ENCODE assay signal across 15 cellular contexts in genomic region chr12:45794422-45794821, GRCh38.
"Had no signal": no experiment of that assay in that cellular context is flagged by ENCODE, and none has a peak within 500 bp of the region (broad histone marks: within the 10 kb centered on the region; RNA-seq: fewer than 3 reads in every experiment).

No MANE protein-coding gene starts in this region.

- H3K27ac ChIP-seq: brain microvascular endothelial cell, foreskin keratinocyte, lower lobe of right lung, parathyroid adenoma, tibial artery had no signal

- H3K9me3 ChIP-seq: lower lobe of right lung, tibial artery had no signal

- H3K27me3 Mint-ChIP-seq: activated naive CD8-positive, alpha-beta T cell treated with anti-CD3 and anti-CD28 coated beads for 36 hours; central memory CD8-positive, alpha-beta T cell; naive thymus-derived CD4-positive, alpha-beta T cell; stimulated activated naive B cell treated with anti-CD40 and anti-IgM and Interleukin-4, amounts not matched to agents 10 μg/mL and 1 μg/mL and 100 μg/mL, for 72 hours had no signal

- H3K4me1 ChIP-seq: foreskin keratinocyte, parathyroid adenoma had no signal

- H3K36me3 ChIP-seq: brain microvascular endothelial cell, lower lobe of right lung, tibial artery had no signal

- H3K4me3 Mint-ChIP-seq: activated naive CD8-positive, alpha-beta T cell treated with anti-CD3 and anti-CD28 coated beads for 36 hours; activated T-helper 1 cell treated with anti-CD3 and anti-CD28 coated beads, Interleukin-12 subunit alpha, Interleukin-12 subunit beta, Interleukin-2, Interleukin-4 antibody, amounts not matched to agents 30 ng/mL and 10 ng/mL and 1 ng/mL, durations not matched to agents 14 hours and 24 hours and 36 hours; central memory CD8-positive, alpha-beta T cell; naive thymus-derived CD4-positive, alpha-beta T cell; stimulated activated naive B cell treated with anti-CD40 and anti-IgM and Interleukin-4, amounts not matched to agents 10 μg/mL and 1 μg/mL and 100 μg/mL, for 72 hours had no signal

- H3K9me3 Mint-ChIP-seq: activated T-helper 1 cell treated with anti-CD3 and anti-CD28 coated beads, Interleukin-12 subunit alpha, Interleukin-12 subunit beta, Interleukin-2, Interleukin-4 antibody, amounts not matched to agents 30 ng/mL and 10 ng/mL and 1 ng/mL, durations not matched to agents 14 hours and 24 hours and 36 hours; central memory CD8-positive, alpha-beta T cell; naive thymus-derived CD4-positive, alpha-beta T cell had no signal

- H3K4me3 ChIP-seq: lower lobe of right lung, tibial artery had no signal

- H3K9ac ChIP-seq: parathyroid adenoma had no signal

- DNase-seq: activated naive CD8-positive, alpha-beta T cell treated with anti-CD3 and anti-CD28 coated beads for 36 hours; brain microvascular endothelial cell; cortex of kidney; effector CD8-positive, alpha-beta T cell; foreskin keratinocyte; glutamatergic neuron; hypothalamus; lower lobe of right lung; naive thymus-derived CD4-positive, alpha-beta T cell; stimulated activated CD4-positive, alpha-beta T cell treated with anti-CD3 and anti-CD28 coated beads, Interleukin-4, amount 100 ng/mL, for 1 hour; stimulated activated naive B cell treated with anti-CD40 and anti-IgM and Interleukin-4, amounts not matched to agents 10 μg/mL and 1 μg/mL and 100 μg/mL, for 72 hours; tibial artery had no signal

- H3K27me3 ChIP-seq: brain microvascular endothelial cell, foreskin keratinocyte, tibial artery had no signal

- H3K27ac Mint-ChIP-seq: activated naive CD8-positive, alpha-beta T cell treated with anti-CD3 and anti-CD28 coated beads for 36 hours; activated T-helper 1 cell treated with anti-CD3 and anti-CD28 coated beads, Interleukin-12 subunit alpha, Interleukin-12 subunit beta, Interleukin-2, Interleukin-4 antibody, amounts not matched to agents 30 ng/mL and 10 ng/mL and 1 ng/mL, durations not matched to agents 14 hours and 24 hours and 36 hours; stimulated activated naive B cell treated with anti-CD40 and anti-IgM and Interleukin-4, amounts not matched to agents 10 μg/mL and 1 μg/mL and 100 μg/mL, for 72 hours had no signal
